In genomic region chr14:95021588-95021987, GRCh38 we compare ENCODE assay signal across 2 cellular contexts.
TF ChIP-seq lines count a peak whose summit lies in the region.

No MANE protein-coding gene starts in this region.

TF ChIP-seq in HCT116, 20 proteins besides CTCF, POLR2A, EP300 and RAD21 (continued from another document):
- TF ChIP-seq REST (IDR thresholded peaks at IDR 0.05; ENCODE audit: low read depth) (no peak), ATF3 (IDR thresholded peaks at IDR 0.05) (no peak), FOSL1 (IDR thresholded peaks at IDR 0.05; ENCODE audit: low read depth) (no peak), ZBTB33 (IDR thresholded peaks at IDR 0.05; ENCODE audit: extremely low read depth, insufficient replicate concordance, low read length) (no peak), SP1 (IDR thresholded peaks at IDR 0.05; ENCODE audit: low read depth) (no peak)
TF ChIP-seq in HCT116: peak in this region for 0.

TF ChIP-seq in WTC11, 78 proteins besides CTCF, POLR2A, EP300 and RAD21 (continued from another document):
- no peak for TF ChIP-seq ZNF532 (CRISPR knock-in tag; IDR thresholded peaks at IDR 0.05; ENCODE audit: borderline replicate concordance)
- TF ChIP-seq CDX4 (CRISPR knock-in tag; IDR thresholded peaks at IDR 0.05; ENCODE audit: borderline replicate concordance), result no peak
- no peak for TF ChIP-seq FOXJ3 (CRISPR knock-in tag; IDR thresholded peaks at IDR 0.05; ENCODE audit: borderline replicate concordance)
- TF ChIP-seq TEAD1 (CRISPR knock-in tag; IDR thresholded peaks at IDR 0.05), result no peak
- no peak for TF ChIP-seq TEAD4 (CRISPR knock-in tag; IDR thresholded peaks at IDR 0.05)
- no peak for TF ChIP-seq FOXP1 (CRISPR knock-in tag; IDR thresholded peaks at IDR 0.05; ENCODE audit: borderline replicate concordance)
- no peak for TF ChIP-seq MAX (CRISPR knock-in tag; IDR thresholded peaks at IDR 0.05)
